22 cellular contexts compared by ENCODE assay signal in genomic region chr19:28652790-28653189, GRCh38.
DNase-seq lines count a peak whose midpoint lies in the region; ATAC-seq and TF ChIP-seq lines count a peak whose summit lies in the region.
"Had no signal": no experiment of that assay in that cellular context is flagged by ENCODE, and none has a peak within 500 bp of the region (broad histone marks: within the 10 kb centered on the region; RNA-seq: fewer than 3 reads in every experiment).

No MANE protein-coding gene starts in this region.

- H2AFZ ChIP-seq in DND-41 (ENCODE audit: low read depth, low read length) = no peak overlapping the region

- H3K36me3 Mint-ChIP-seq in neural crest cell (ENCODE audit: low read depth) = peaks cover 5% of the 10 kb centered on the region
- H3K36me3 Mint-ChIP-seq: CD8-positive, alpha-beta T cell had no signal

- CTCF ChIA-PET in GM10248 (lab: Yijun Ruan, JAX) = interaction anchor here (1.0 kb wide), 1 partner anchor 8 kb away, joined by 3 read pairs; no protein-coding TSS in a partner anchor

- no peaks in the 10 kb centered on the region for H3K79me2 ChIP-seq in DND-41 (ENCODE audit: insufficient read depth, low read length)

- H3K4me2 ChIP-seq in DND-41 (ENCODE audit: insufficient read depth, low read length) = peak overlapping the region; percentile 37
- H3K4me2 ChIP-seq: SK-N-SH had no signal

- peaks cover 13% of the 10 kb centered on the region for H3K4me1 Mint-ChIP-seq in neural crest cell

- H3K9ac ChIP-seq in DND-41 (ENCODE audit: low read depth, low read length) = no peak overlapping the region
- H3K9ac ChIP-seq: SK-N-SH had no signal

- peak overlapping the region; percentile 17 for H3K27ac Mint-ChIP-seq in neural crest cell (ENCODE audit: unreplicated experiment)
- H3K27ac Mint-ChIP-seq: CD8-positive, alpha-beta T cell; HFFc6 had no signal

- H3K9me3 ChIP-seq in DND-41 (ENCODE audit: insufficient read depth, low read length, severe bottlenecking) (peaks cover 1% of the 10 kb centered on the region), tibial artery (peaks cover 0 to 20% (median 0%) of the 10 kb centered on the region in 3 donors)
- H3K9me3 ChIP-seq: SK-N-SH had no signal

- DNase-seq in DND-41 = peak; percentile 14
- no peak for DNase-seq in neural crest cell (ENCODE audit: low read depth, low spot score)
- peak; percentile 33 for DNase-seq in superior temporal gyrus (ENCODE audit: extremely low spot score)
- DNase-seq in tibial artery = no peak
- DNase-seq in GM10248 (ENCODE audit: extremely low spot score) = no peak
- DNase-seq in activated effector memory CD4-positive, alpha-beta T cell treated with Interleukin-2 at 50 U/mL for 16 hours = no peak
- DNase-seq: CD8-positive, alpha-beta T cell; H7; HFFc6; KBM-7; MM.1S; NCI-H1048; NCI-H1417 treated with DMSO at 0.1 percent for 48 hours; NCI-H187; NCI-H748 treated with DMSO at 0.1 percent for 48 hours; SHP77 treated with DMSO at 0.1 percent for 48 hours; SK-N-SH had no signal

- TF ChIP-seq CTCF in DND-41 (IDR thresholded peaks at IDR 0.05; ENCODE audit: borderline replicate concordance, extremely low read depth, low read length, poor library complexity, severe bottlenecking) = no peak
- TF ChIP-seq CTCF in neural crest cell (conservative IDR thresholded peaks at IDR 0.05) = no peak
- no peak for TF ChIP-seq CTCF in tibial artery (IDR thresholded peaks at IDR 0.05)
- no peak for TF ChIP-seq CTCF in GM10248 (IDR thresholded peaks at IDR 0.05; ENCODE audit: control extremely low read depth, extremely low read depth, low read depth, missing control alignments)

- H3K36me3 ChIP-seq in DND-41 (ENCODE audit: insufficient read depth, low read length) = no peaks in the 10 kb centered on the region
- H3K36me3 ChIP-seq in tibial artery = no peaks in the 10 kb centered on the region

- intact Hi-C loops in tibial artery (cut with DNase I; ENCODE audit: low total_unique reads) = no loop called here

- H3K27me3 ChIP-seq in DND-41 (ENCODE audit: insufficient read depth, low read length, poor library complexity) (no peaks in the 10 kb centered on the region), tibial artery (no peaks in the 10 kb centered on the region)

- POLR2A ChIA-PET in GM10248 (lab: Yijun Ruan, JAX) = no interaction called here

- H3K27ac ChIP-seq in DND-41 (ENCODE audit: low read length) = peak overlapping the region; percentile 62
- peak overlapping the region; percentile 27 for H3K27ac ChIP-seq in angular gyrus (ENCODE audit: low read depth, low read length)
- no peak overlapping the region for H3K27ac ChIP-seq in tibial artery
- H3K27ac ChIP-seq: HL-60, RWPE1 had no signal

- H3K9me3 Mint-ChIP-seq in neural crest cell = peaks cover 13% of the 10 kb centered on the region

- no peaks in the 10 kb centered on the region for H4K20me1 ChIP-seq in DND-41 (ENCODE audit: insufficient read depth, low read length)

- no peaks in the 10 kb centered on the region for H3K27me3 Mint-ChIP-seq in neural crest cell (ENCODE audit: low read depth)

- peaks cover 34% of the 10 kb centered on the region for H3K4me1 ChIP-seq in DND-41 (ENCODE audit: insufficient read depth, low read length)
- no peaks in the 10 kb centered on the region for H3K4me1 ChIP-seq in tibial artery

- H3K4me3 Mint-ChIP-seq in neural crest cell = peak overlapping the region; percentile 16
- H3K4me3 Mint-ChIP-seq: CD8-positive, alpha-beta T cell; HFFc6 had no signal

- peak; percentile 93 for ATAC-seq in DND-41 (ENCODE audit: insufficient read depth, low read depth)
- ATAC-seq: CD8-positive, alpha-beta T cell; GM12878; HepG2 had no signal

- H3K4me3 ChIP-seq in DND-41 (ENCODE audit: low read depth in 1 of 2, low read length in 2 of 2) (no peak overlapping the region), tibial artery (no peak overlapping the region)
- H3K4me3 ChIP-seq: GM12878 had no signal

Comparison
In these comparisons a context has a peak if more than half of its experiments do, and no peak if none do; other contexts are left out.
1. DNase-seq: peak in DND-41 (single experiment) and superior temporal gyrus (single experiment); none in neural crest cell (single experiment), tibial artery (0 of 2), GM10248 (single experiment) and activated effector memory CD4-positive, alpha-beta T cell treated with Interleukin-2 at 50 U/mL for 16 hours (single experiment).
2. H3K27ac ChIP-seq: peak in DND-41 (single experiment) and angular gyrus (single experiment); none in tibial artery (0 of 2).